In genomic region chr4:171308661-171309060, GRCh38 we compare ENCODE assay signal across 24 cellular contexts.
"Had no signal": no experiment of that assay in that cellular context is flagged by ENCODE, and none has a peak within 500 bp of the region (broad histone marks: within the 10 kb centered on the region; RNA-seq: fewer than 3 reads in every experiment).

No MANE protein-coding gene starts in this region.

- H3K4me3 ChIP-seq: gastrocnemius medialis, left ventricle myocardium inferior, lung, prostate gland, skin epidermis, thoracic aorta had no signal

- H3K4me1 ChIP-seq: gastrocnemius medialis, left ventricle myocardium inferior, prostate gland had no signal

- H3K27ac ChIP-seq: epithelial cell of prostate, gastrocnemius medialis, left ventricle myocardium inferior, prostate gland, skin epidermis, thoracic aorta, WERI-Rb-1 had no signal

- H3K27me3 ChIP-seq: gastrocnemius medialis had no signal

- H3K9me3 ChIP-seq: gastrocnemius medialis, left ventricle myocardium inferior, prostate gland, thoracic aorta had no signal

- H3K36me3 ChIP-seq: gastrocnemius medialis, left ventricle myocardium inferior, prostate gland, thoracic aorta, WERI-Rb-1 had no signal

- DNase-seq: activated CD4-positive, alpha-beta T cell treated with anti-CD3 and anti-CD28 coated beads for 48 hours; activated CD4-positive, alpha-beta T cell treated with anti-CD3 and anti-CD28 coated beads, Interleukin-2, amount 50 U/mL, for 48 hours; activated CD8-positive, alpha-beta memory T cell treated with anti-CD3 and anti-CD28 coated beads for 24 hours; activated effector memory CD4-positive, alpha-beta T cell treated with Interleukin-2 at 50 U/mL for 16 hours; activated naive CD4-positive, alpha-beta T cell treated with Interleukin-2 at 50 U/mL for 16 hours; anterior cingulate cortex; dermis blood vessel endothelial cell; effector CD4-positive, alpha-beta T cell; gastrocnemius medialis; glutamatergic neuron; islet precursor cell; left ventricle myocardium inferior; mesendoderm; retina; stimulated activated CD4-positive, alpha-beta T cell treated with anti-CD3 and anti-CD28 coated beads, Interleukin-12 subunit alpha, Interleukin-12 subunit beta, amount 100 ng/mL, for 4 hours; stimulated activated CD4-positive, alpha-beta T cell treated with anti-CD3 and anti-CD28 coated beads, Interleukin-4, amount 100 ng/mL, for 1 hour; T1000; trophoblast cell; WERI-Rb-1 had no signal
